Comparison of ENCODE assay signal across 20 cellular contexts in genomic region chrX:110568396-110568795, GRCh38.
DNase-seq lines count a peak whose midpoint lies in the region; ATAC-seq, FAIRE-seq and TF ChIP-seq lines count a peak whose summit lies in the region.
"Had no signal": no experiment of that assay in that cellular context is flagged by ENCODE, and none has a peak within 500 bp of the region (broad histone marks: within the 10 kb centered on the region; RNA-seq: fewer than 3 reads in every experiment).

No MANE protein-coding gene starts in this region.

- TF ChIP-seq POLR2A in heart left ventricle (IDR thresholded peaks at IDR 0.05) = no peak

- no peak overlapping the region for H4K8ac ChIP-seq in neuronal stem cell (ENCODE audit: low read depth, low read length)

- no peak overlapping the region for H2AK5ac ChIP-seq in neuronal stem cell (ENCODE audit: low read depth, low read length)

- H3K9me3 ChIP-seq in neuronal stem cell (replicated peaks in 1 of 2; ENCODE audit: control insufficient read depth in 2 of 2, insufficient read depth in 1 of 2, low read depth in 1 of 2, low read length in 2 of 2) (no peaks in the 10 kb centered on the region), heart left ventricle (peaks cover 0 to 20% (median 0%) of the 10 kb centered on the region in 12 donors)
- H3K9me3 ChIP-seq: HAP-1 had no signal

- no CpG with 5 or more reads among the region's 2 CpGs for WGBS in neuronal stem cell (ENCODE audit: extremely low coverage in 2 of 2, insufficient read length in 2 of 2, insufficient replicate concordance in 1 of 2), 2 donors
- WGBS in heart left ventricle, 4 donors = 49 to 60% (median 55%) methylated on average over 2 of the region's 2 CpGs

- H2BK120ac ChIP-seq in neuronal stem cell (ENCODE audit: low read depth, low read length) = no peak overlapping the region

- H3K4me1 ChIP-seq in neuronal stem cell (ENCODE audit: control insufficient read depth in 2 of 2, insufficient read depth in 1 of 2, low read depth in 1 of 2, low read length in 2 of 2) (peaks cover 0 to 2% of the 10 kb centered on the region in 2 donors), heart left ventricle (no peaks in the 10 kb centered on the region)
- H3K4me1 ChIP-seq: HAP-1 had no signal

- H4K91ac ChIP-seq in neuronal stem cell (ENCODE audit: low read depth, low read length, poor library complexity) = no peak overlapping the region

- ATAC-seq in heart left ventricle = no peak

- no peak overlapping the region for H2BK15ac ChIP-seq in neuronal stem cell (ENCODE audit: low read length)

- H3K36me3 ChIP-seq in neuronal stem cell (replicated peaks in 1 of 2; ENCODE audit: control insufficient read depth in 2 of 2, insufficient read depth in 2 of 2, low read length in 2 of 2) = no peaks in the 10 kb centered on the region
- H3K36me3 ChIP-seq in heart left ventricle = no peaks in the 10 kb centered on the region
- H3K36me3 ChIP-seq in brain microvascular endothelial cell (replicated peaks) = no peaks in the 10 kb centered on the region
- H3K36me3 ChIP-seq: HAP-1 had no signal

- DNase-seq in EH (ENCODE audit: low read depth) (peak; percentile 61), SK-MEL-5 (ENCODE audit: low read depth, low spot score) (peak; percentile 26), foreskin melanocyte (peak; percentile 37), neuronal stem cell (ENCODE audit: low spot score) (no peak), heart left ventricle (no peak), D721Med (ENCODE audit: insufficient read length, low spot score) (no peak), SIG-M5 treated with dmso at 0.1 percent for 504 hours (lab: John Stamatoyannopoulos, UW; ENCODE audit: unreplicated experiment) (no peak), brain microvascular endothelial cell (no peak)
- DNase-seq: ACHN; CD4-positive, alpha-beta T cell; DMS79; MV-4-11; NCI-H1417; NCI-H187 treated with DMSO at 0.1 percent for 48 hours; NCI-H2171 treated with DMSO at 0.1 percent for 48 hours; NCI-H446 treated with DMSO at 0.1 percent for 48 hours; SK-N-SH had no signal

- H2AFZ ChIP-seq in neuronal stem cell (ENCODE audit: low read length) = no peak overlapping the region

- H3K23ac ChIP-seq in neuronal stem cell (ENCODE audit: low read depth, low read length, poor library complexity) = no peak overlapping the region

- H2BK12ac ChIP-seq in neuronal stem cell (ENCODE audit: low read length) = no peak overlapping the region

- in situ Hi-C loops in SK-MEL-5 (cut with HindIII; ENCODE audit: low pct_unique_long_range_greater_than_20kb, low sequenced_read_pairs) (no loop called here), brain microvascular endothelial cell (cut with HindIII; ENCODE audit: low pct_ligation_motif_present, low sequenced_read_pairs) (no loop called here)

- H3K27ac ChIP-seq in neuronal stem cell (replicated peaks; ENCODE audit: low read length) (peak overlapping the region; percentile 56), heart left ventricle (no peak overlapping the region), brain microvascular endothelial cell (no peak overlapping the region)
- H3K27ac ChIP-seq: HL-60 had no signal

- H3K79me1 ChIP-seq in neuronal stem cell (ENCODE audit: low read depth, low read length) = no peaks in the 10 kb centered on the region

- H2BK5ac ChIP-seq in neuronal stem cell (ENCODE audit: low read length) = no peak overlapping the region

- intact Hi-C loops in heart left ventricle (cut with DNase I) = no loop called here

- no peak overlapping the region for H3K14ac ChIP-seq in neuronal stem cell (ENCODE audit: low read length)

- H3K27me3 ChIP-seq in neuronal stem cell (ENCODE audit: control insufficient read depth in 3 of 3, insufficient read depth in 3 of 3, low read depth in 1 of 3, low read length in 3 of 3) = no peaks in the 10 kb centered on the region
- no peaks in the 10 kb centered on the region for H3K27me3 ChIP-seq in heart left ventricle
- no peaks in the 10 kb centered on the region for H3K27me3 ChIP-seq in brain microvascular endothelial cell (replicated peaks)

- no peak overlapping the region for H3K4me2 ChIP-seq in neuronal stem cell (ENCODE audit: insufficient read depth, low read length, poor library complexity, severe bottlenecking)
- H3K4me2 ChIP-seq: SK-N-SH had no signal

- H3K18ac ChIP-seq in neuronal stem cell (ENCODE audit: low read length) = no peak overlapping the region

- H3K4me3 ChIP-seq in neuronal stem cell (ENCODE audit: low read length in 2 of 2) (no peak overlapping the region), heart left ventricle (no peak overlapping the region), brain microvascular endothelial cell (ENCODE audit: low read depth, low read length) (no peak overlapping the region)
- H3K4me3 ChIP-seq: HAP-1 had no signal

- H3K4ac ChIP-seq in neuronal stem cell (ENCODE audit: low read length) = no peak overlapping the region

- TF ChIP-seq CTCF in heart left ventricle (IDR thresholded peaks at IDR 0.05) (no peak), D721Med (IDR thresholded peaks at IDR 0.05; ENCODE audit: insufficient read depth, missing control alignments) (no peak), brain microvascular endothelial cell (IDR thresholded peaks at IDR 0.05; ENCODE audit: low read depth, low read length, missing control alignments) (no peak)

- no peak for FAIRE-seq in D721Med (lab: Jason Lieb, UNC)
- FAIRE-seq: HTR-8/SVneo had no signal

- no peak overlapping the region for H3K9ac ChIP-seq in neuronal stem cell (ENCODE audit: low read depth, low read length, poor library complexity)
- H3K9ac ChIP-seq: SK-N-SH had no signal

Comparison
In these comparisons a context has a peak if more than half of its experiments do, and no peak if none do; other contexts are left out.
1. DNase-seq: peak in EH (single experiment), SK-MEL-5 (single experiment) and foreskin melanocyte (single experiment); none in neuronal stem cell (single experiment), heart left ventricle (0 of 5), D721Med (single experiment), SIG-M5 treated with dmso at 0.1 percent for 504 hours (single experiment) and brain microvascular endothelial cell (single experiment).